ENCODE assay signal across 9 cellular contexts in the genomic region with DNA sequence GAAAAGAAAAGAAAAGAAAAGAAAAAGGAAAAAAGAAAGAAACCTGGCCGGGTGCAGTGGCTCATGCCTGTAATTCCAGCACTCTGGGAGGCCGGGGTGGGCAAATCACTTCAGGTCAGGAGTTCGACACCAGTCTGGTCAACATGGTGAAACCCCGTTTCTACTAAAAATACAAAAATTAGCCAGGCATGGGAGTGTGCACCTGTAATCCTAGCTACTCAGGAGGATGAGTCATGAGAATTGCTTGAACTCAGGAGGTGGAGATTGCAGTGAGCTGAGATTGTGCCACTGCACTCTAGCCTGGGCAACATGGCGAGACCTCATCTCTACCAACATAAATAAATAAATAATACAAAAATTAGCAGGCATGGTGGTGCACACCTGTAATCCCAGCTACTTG. TPM values are rescaled to one million over a fixed set of nuclear protein-coding genes. Genes with fewer than 3 reads are reported as not detected.
DNase-seq lines count a peak whose midpoint lies in the region; ATAC-seq and TF ChIP-seq lines count a peak whose summit lies in the region.
"Not testable (repeated sequence)": the region's sequence is repeated elsewhere in the genome, so short reads cannot be mapped to it uniquely, and the experiment has no call there.
"Had no signal": no experiment of that assay in that cellular context is flagged by ENCODE, and none has a peak within 500 bp of the region (broad histone marks: within the 10 kb centered on the region; RNA-seq: fewer than 3 reads in every experiment).

No MANE protein-coding gene starts in this region.

- H3K4me3 ChIP-seq in RWPE2 (ENCODE audit: severe bottlenecking): not testable (repeated sequence)

- not testable (repeated sequence) for H3K27me3 ChIP-seq in RWPE2 (ENCODE audit: insufficient read depth, poor library complexity, severe bottlenecking)

- not testable (repeated sequence) for H3K27ac Mint-ChIP-seq in Calu3 (ENCODE audit: unreplicated experiment); MCF 10A (ENCODE audit: low read depth, unreplicated experiment)

- not testable (repeated sequence) for H3K27me3 Mint-ChIP-seq in Calu3 (ENCODE audit: unreplicated experiment); MCF 10A (ENCODE audit: insufficient read depth, unreplicated experiment)

- intact Hi-C loops in Calu3 (cut with micrococcal nuclease; ENCODE audit: unreplicated experiment); MCF 10A (cut with micrococcal nuclease): not testable (repeated sequence)

- H3K36me3 Mint-ChIP-seq in Calu3 (ENCODE audit: insufficient read depth, unreplicated experiment); MCF 10A (ENCODE audit: insufficient read depth, unreplicated experiment): not testable (repeated sequence)

- H3K4me1 Mint-ChIP-seq in Calu3 (ENCODE audit: low read depth, unreplicated experiment): peaks cover 17% of the 10 kb centered on the region
- H3K4me1 Mint-ChIP-seq in MCF 10A (ENCODE audit: insufficient read depth, unreplicated experiment): not testable (repeated sequence)

- CTCF ChIA-PET in Calu3 (lab: Charles Lee): interaction anchor here (0.6 to 0.9 kb wide), 4 partner anchors 17 to 321 kb away, joined by 3 to 5 read pairs (median 4); no protein-coding TSS in a partner anchor
- CTCF ChIA-PET in MCF 10A (lab: Yijun Ruan, JAX): interaction anchor here (0.7 to 4.6 kb wide), 4 partner anchors 23 to 731 kb away, joined by 3 to 19 read pairs (median 4); no protein-coding TSS in a partner anchor

- DNase-seq in Calu3 (peak; percentile 20), NCI-H226 (peak; percentile 49), MCF 10A (ENCODE audit: unreplicated experiment) (peak; percentile 52), glomerular visceral epithelial cell (ENCODE audit: extremely low spot score) (peak; percentile 61), renal cortical epithelial cell (ENCODE audit: low read depth) (peak; percentile 79)
- DNase-seq in RWPE2 (ENCODE audit: low spot score); epithelial cell of prostate (ENCODE audit: low read depth, low spot score): not testable (repeated sequence)

- H3K36me3 ChIP-seq in RWPE2 (ENCODE audit: low read depth): not testable (repeated sequence)

- not testable (repeated sequence) for TF ChIP-seq CTCF in Calu3 (IDR thresholded peaks at IDR 0.05; ENCODE audit: unreplicated experiment); RWPE2 (IDR thresholded peaks at IDR 0.05; ENCODE audit: poor library complexity, severe bottlenecking); MCF 10A (IDR thresholded peaks at IDR 0.05; ENCODE audit: unreplicated experiment)

- H3K27ac ChIP-seq in RWPE2 (ENCODE audit: poor library complexity, severe bottlenecking): peak overlapping the region; percentile 67
- H3K27ac ChIP-seq in epithelial cell of prostate: peak overlapping the region; percentile 47

- BruUV-seq in Calu3 (replicated peaks; lab: Mats Ljungman, UMichigan); MCF 10A (replicated peaks; lab: Mats Ljungman, UMichigan): not testable (repeated sequence)

- not testable (repeated sequence) for H3K4me3 Mint-ChIP-seq in Calu3 (ENCODE audit: low read depth, unreplicated experiment); MCF 10A (ENCODE audit: unreplicated experiment)

- peaks cover 14% of the 10 kb centered on the region for H3K4me1 ChIP-seq in RWPE2 (ENCODE audit: insufficient read depth, poor library complexity, severe bottlenecking)

- H3K9me3 Mint-ChIP-seq in Calu3 (ENCODE audit: low read depth, unreplicated experiment); MCF 10A (ENCODE audit: unreplicated experiment): not testable (repeated sequence)

- H3K9me3 ChIP-seq in RWPE2 (ENCODE audit: severe bottlenecking): not testable (repeated sequence)

- POLR2A ChIA-PET in MCF 10A (lab: Yijun Ruan, JAX): interaction anchor here (0.6 to 1.9 kb wide), 3 partner anchors 11 to 142 kb away, joined by 3 to 5 read pairs (median 3); partner anchors contain the start of gene TAF8

- ATAC-seq in RWPE2 (ENCODE audit: low read depth): peak; percentile 62

RNA-seq across cellular contexts. Expression of gene GUCA1B, which starts 2.4 kb away (rescaled TPM):
- 1.1 and 1.4 TPM in 2 replicates for total RNA-seq in Calu3 (2022)
- total RNA-seq in MCF 10A (2022): 0.93 and 1.2 TPM in 2 replicates
- total RNA-seq in renal cortical epithelial cell: 0.55 TPM in 1 of 2 replicates, not detected in the other

RNA-seq across cellular contexts. Expression of gene GUCA1A, which starts 19.2 kb away (rescaled TPM):
- total RNA-seq in Calu3 (2022): not detected in 2 replicates
- not detected in 2 replicates for total RNA-seq in MCF 10A (2022)
- total RNA-seq in renal cortical epithelial cell: 0.05 TPM in 1 of 2 replicates, not detected in the other
- total RNA-seq: CD4-positive, alpha-beta memory T cell; HepG2 had no signal

RNA-seq across cellular contexts. Expression of gene MRPS10, which starts 25.3 kb away (rescaled TPM):
- 48.1 and 50.0 TPM in 2 replicates for total RNA-seq in Calu3 (2022)
- 62.9 and 67.3 TPM in 2 replicates for total RNA-seq in MCF 10A (2022)
- total RNA-seq in renal cortical epithelial cell: 56.6 and 88.9 TPM in 2 replicates

RNA-seq across cellular contexts. Expression of gene C6orf132, which starts 50.0 kb away (rescaled TPM):
- 85.8 and 88.5 TPM in 2 replicates for total RNA-seq in Calu3 (2022)
- 19.5 and 31.9 TPM in 2 replicates for total RNA-seq in MCF 10A (2022)
- total RNA-seq in renal cortical epithelial cell: 6.9 and 16.3 TPM in 2 replicates
- total RNA-seq: CD4-positive, alpha-beta memory T cell had no signal
